In the genomic region with DNA sequence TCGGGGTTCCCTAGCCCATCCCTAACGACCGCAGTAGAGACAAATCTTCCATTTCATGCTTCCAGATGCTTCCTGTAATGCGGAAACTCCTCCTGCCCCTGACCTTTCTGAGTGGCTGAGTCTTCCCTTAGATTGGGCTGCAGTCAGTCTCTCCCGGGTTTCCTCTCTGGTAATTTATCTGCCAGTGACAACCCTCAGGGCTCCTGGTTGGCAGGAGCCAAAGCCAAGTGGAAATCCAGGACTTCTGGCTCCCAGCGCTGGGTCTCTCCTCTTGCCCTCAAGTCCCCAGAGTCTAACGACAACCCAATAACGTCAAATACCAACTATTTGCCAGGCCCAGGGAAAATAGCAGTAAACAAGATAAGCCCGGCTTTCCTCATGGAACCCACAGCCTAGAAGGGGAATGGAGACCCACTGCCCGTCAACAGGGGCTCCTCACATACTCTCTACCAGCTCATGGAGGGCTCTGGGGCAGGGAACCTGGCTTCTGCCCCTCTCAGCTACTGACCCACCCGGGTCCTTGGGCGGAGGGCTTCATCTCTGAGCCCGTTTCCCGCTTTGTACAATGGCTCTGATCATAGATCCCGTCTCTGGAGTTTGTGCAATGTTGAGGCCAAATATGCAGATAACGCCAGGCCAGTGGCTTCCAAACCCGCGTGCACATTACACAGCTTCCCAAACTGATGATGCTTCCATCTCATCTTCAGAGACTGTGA, we compare ENCODE assay signal across 8 cellular contexts. TPM values are rescaled to one million over a fixed set of nuclear protein-coding genes. Genes with fewer than 3 reads are reported as not detected.
DNase-seq lines count a peak whose midpoint lies in the region; ATAC-seq, FAIRE-seq and TF ChIP-seq lines count a peak whose summit lies in the region.

No MANE protein-coding gene starts in this region.

- ATAC-seq in GM18873 (IDR thresholded peaks at IDR 0.05; ENCODE audit: low FRiP score, unreplicated experiment), result no peak
- no peak for ATAC-seq in HG03135 (IDR thresholded peaks at IDR 0.05; ENCODE audit: unreplicated experiment)

- H3K9ac ChIP-seq in keratinocyte (ENCODE audit: control insufficient read depth, extremely low read depth, insufficient read depth, low read length), result peak overlapping the region; percentile 83

- H3K27me3 ChIP-seq in keratinocyte (ENCODE audit: control insufficient read depth, extremely low read depth, insufficient read depth, low read length) (peaks cover 8% of the 10 kb centered on the region), thymus (ENCODE audit: control insufficient read depth, insufficient read depth) (no peaks in the 10 kb centered on the region)

- H2AFZ ChIP-seq in keratinocyte (ENCODE audit: control insufficient read depth, low read length), result peak overlapping the region; percentile 14

- 36% methylated on average over 18 of the region's 18 CpGs for WGBS in thymus

- peak overlapping the region; percentile 71 for H3K27ac ChIP-seq in keratinocyte (ENCODE audit: control insufficient read depth, insufficient read depth, low read length)
- H3K27ac ChIP-seq in thymus (ENCODE audit: low read depth), result no peak overlapping the region

- H3K9me1 ChIP-seq in keratinocyte (ENCODE audit: control insufficient read depth, extremely low read depth, insufficient read depth, low read length), result no peaks in the 10 kb centered on the region

- H3K27me3 Mint-ChIP-seq in activated CD4-positive, alpha-beta T cell treated with anti-CD3 and anti-CD28 coated beads, Interleukin-2, amount 10 ng/mL, durations not matched to agents 7 days and 5 days, result no peaks in the 10 kb centered on the region
- no peaks in the 10 kb centered on the region for H3K27me3 Mint-ChIP-seq in activated naive CD8-positive, alpha-beta T cell

- H3K4me1 ChIP-seq in keratinocyte (ENCODE audit: control insufficient read depth, extremely low read depth, insufficient read depth, low read length) (peaks cover 15% of the 10 kb centered on the region), thymus (ENCODE audit: control insufficient read depth, insufficient read depth, low read length) (peaks cover 25% of the 10 kb centered on the region)

- H3K36me3 ChIP-seq in keratinocyte (ENCODE audit: control insufficient read depth in 2 of 2, extremely low read depth in 1 of 2, insufficient read depth in 2 of 2, low read length in 2 of 2) (no peaks in the 10 kb centered on the region), thymus (ENCODE audit: control insufficient read depth, insufficient read depth) (no peaks in the 10 kb centered on the region)

- POLR2A ChIA-PET in activated CD4-positive, alpha-beta T cell treated with anti-CD3 and anti-CD28 coated beads, Interleukin-2, amount 10 ng/mL, durations not matched to agents 7 days and 5 days (lab: Charles Lee), result interaction anchor here (0.5 to 1.4 kb wide), 6 partner anchors 9 to 234 kb away, joined by 3 to 7 read pairs (median 4); no protein-coding TSS in a partner anchor

- peak overlapping the region; percentile 76 for H3K4me2 ChIP-seq in keratinocyte (ENCODE audit: control insufficient read depth, extremely low read depth, insufficient read depth, low read depth, low read length)

- H3K9me3 Mint-ChIP-seq in activated CD4-positive, alpha-beta T cell treated with anti-CD3 and anti-CD28 coated beads, Interleukin-2, amount 10 ng/mL, durations not matched to agents 7 days and 5 days, result no peaks in the 10 kb centered on the region
- H3K9me3 Mint-ChIP-seq in activated naive CD8-positive, alpha-beta T cell (ENCODE audit: low read depth), result no peaks in the 10 kb centered on the region

- peak overlapping the region; percentile 86 for H3K4me3 Mint-ChIP-seq in activated CD4-positive, alpha-beta T cell treated with anti-CD3 and anti-CD28 coated beads, Interleukin-2, amount 10 ng/mL, durations not matched to agents 7 days and 5 days
- H3K4me3 Mint-ChIP-seq in activated naive CD8-positive, alpha-beta T cell, result peak overlapping the region; percentile 94

- dilution Hi-C loops in keratinocyte (cut with MboI; ENCODE audit: extremely low pct_ligation_motif_present, low sequenced_read_pairs), result no loop called here

- CTCF ChIA-PET in activated CD4-positive, alpha-beta T cell treated with anti-CD3 and anti-CD28 coated beads, Interleukin-2, amount 10 ng/mL, durations not matched to agents 7 days and 5 days (lab: Charles Lee), result interaction anchor here (0.7 to 1.8 kb wide), 9 partner anchors 9 to 739 kb away, joined by 3 to 12 read pairs (median 4); no protein-coding TSS in a partner anchor

- H3K9me3 ChIP-seq in keratinocyte (ENCODE audit: control insufficient read depth, low read depth, low read length) (no peaks in the 10 kb centered on the region), thymus (ENCODE audit: control insufficient read depth) (peaks cover 1% of the 10 kb centered on the region)

- peaks cover 60% of the 10 kb centered on the region for H3K4me1 Mint-ChIP-seq in activated CD4-positive, alpha-beta T cell treated with anti-CD3 and anti-CD28 coated beads, Interleukin-2, amount 10 ng/mL, durations not matched to agents 7 days and 5 days
- H3K4me1 Mint-ChIP-seq in activated naive CD8-positive, alpha-beta T cell (ENCODE audit: low read depth), result peaks cover 45% of the 10 kb centered on the region

- H3K36me3 Mint-ChIP-seq in activated CD4-positive, alpha-beta T cell treated with anti-CD3 and anti-CD28 coated beads, Interleukin-2, amount 10 ng/mL, durations not matched to agents 7 days and 5 days (ENCODE audit: low read depth), result no peaks in the 10 kb centered on the region
- no peaks in the 10 kb centered on the region for H3K36me3 Mint-ChIP-seq in activated naive CD8-positive, alpha-beta T cell

- TF ChIP-seq CTCF in keratinocyte (optimal IDR thresholded peaks at IDR 0.05 in 1 of 3, IDR thresholded peaks at IDR 0.05 in 1 of 3, conservative IDR thresholded peaks at IDR 0.05 in 1 of 3; ENCODE audit: extremely low read depth in 1 of 3, insufficient read depth in 2 of 3, low read length in 3 of 3), result no peak

- H3K79me2 ChIP-seq in keratinocyte (ENCODE audit: control insufficient read depth, insufficient read depth, low read length), result no peaks in the 10 kb centered on the region

- H3K27ac Mint-ChIP-seq in activated CD4-positive, alpha-beta T cell treated with anti-CD3 and anti-CD28 coated beads, Interleukin-2, amount 10 ng/mL, durations not matched to agents 7 days and 5 days, result peak overlapping the region; percentile 84
- H3K27ac Mint-ChIP-seq in activated naive CD8-positive, alpha-beta T cell, result peak overlapping the region; percentile 92

- no peaks in the 10 kb centered on the region for H4K20me1 ChIP-seq in keratinocyte (ENCODE audit: control insufficient read depth, extremely low read depth, insufficient read depth, low read length)

- peak overlapping the region; percentile 58 to 78 (median 64) for H3K4me3 ChIP-seq in keratinocyte (ENCODE audit: control insufficient read depth in 2 of 3, extremely low read depth in 1 of 3, insufficient read depth in 2 of 3, low read depth in 1 of 3, low read length in 3 of 3)
- peak overlapping the region; percentile 95 for H3K4me3 ChIP-seq in thymus (ENCODE audit: low read length)

- DNase-seq in activated CD4-positive, alpha-beta T cell treated with anti-CD3 and anti-CD28 coated beads, Interleukin-2, amount 10 ng/mL, durations not matched to agents 7 days and 5 days, result no peak
- no peak for DNase-seq in activated CD4-positive, alpha-beta T cell treated with anti-CD3 and anti-CD28 coated beads for 48 hours
- no peak for DNase-seq in keratinocyte (ENCODE audit: low read depth, low spot score)
- DNase-seq in DMS79 (lab: John Stamatoyannopoulos, UW), result no peak

- no peak for FAIRE-seq in keratinocyte (lab: Jason Lieb, UNC)

RNA-seq across cellular contexts. Expression of a gene that starts 1.1 kb away (rescaled TPM):
- 10 to 100 TPM; 50.1 to 50.2 TPM for total RNA-seq in activated CD4-positive, alpha-beta T cell treated with anti-CD3 and anti-CD28 coated beads, Interleukin-2, amount 10 ng/mL, durations not matched to agents 7 days and 5 days
- polyA plus RNA-seq in keratinocyte (49.8 to 55.1 TPM (median 52.0 TPM) in 3 replicates), thymus (28.4 TPM)
- polyA plus RNA-seq in keratinocyte (2011; ENCODE audit: low read depth), result 33.5 TPM
- 54.8 and 57.0 TPM in 2 replicates for polyA plus RNA-seq in keratinocyte (2011; cell fraction: cytosol; rRNA removed)
- polyA plus RNA-seq in keratinocyte (2011; cell fraction: nucleus; rRNA removed), result 55.4 and 57.0 TPM in 2 replicates
- polyA plus RNA-seq in keratinocyte (2012; ENCODE audit: low replicate concordance), result 38.2 and 59.5 TPM in 2 replicates
- 50.5 to 53.0 TPM (median 51.1 TPM) in 3 replicates for polyA minus RNA-seq in keratinocyte
- polyA minus RNA-seq in keratinocyte (2011; cell fraction: cytosol; rRNA and poly(A)+ RNA removed), result 40.3 TPM
- polyA minus RNA-seq in keratinocyte (2011; cell fraction: nucleus; rRNA and poly(A)+ RNA removed), result 31.7 and 48.7 TPM in 2 replicates
